8 cellular contexts compared by ENCODE assay signal in the genomic region with DNA sequence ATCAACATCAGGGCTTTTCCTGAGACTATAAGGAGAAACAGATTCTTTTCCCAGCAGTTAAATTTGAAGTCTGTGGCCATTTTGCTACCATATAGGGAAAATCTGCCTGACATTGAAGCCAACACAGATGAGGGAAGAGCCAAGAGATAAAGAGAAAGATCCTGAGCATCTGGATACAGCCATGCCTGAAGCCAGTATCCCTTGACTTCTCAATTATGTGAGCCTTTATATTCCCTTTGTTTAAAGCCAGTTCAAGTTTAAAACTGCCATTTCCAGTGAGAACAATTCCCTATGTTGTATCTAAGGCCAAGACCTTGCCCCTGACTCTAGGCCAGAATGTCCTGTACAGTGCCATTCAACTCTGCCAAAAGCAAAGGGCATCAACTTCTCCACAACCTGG.
"Had no signal": no experiment of that assay in that cellular context is flagged by ENCODE, and none has a peak within 500 bp of the region (broad histone marks: within the 10 kb centered on the region; RNA-seq: fewer than 3 reads in every experiment).

No MANE protein-coding gene starts in this region.

- H3K4me3 ChIP-seq: GM12878 had no signal

- DNase-seq: GDM1, GF-D8 had no signal

- ATAC-seq: GM12878 had no signal

- FAIRE-seq: G401.6, GM12878, GM12891, GM12892, GM18507, GM19239 had no signal
